ENCODE assay signal across 8 cellular contexts in genomic region chr18:36693931-36694661, GRCh38.
DNase-seq lines count a peak whose midpoint lies in the region; ATAC-seq and TF ChIP-seq lines count a peak whose summit lies in the region.

No MANE protein-coding gene starts in this region.

- H3K36me3 ChIP-seq in stomach smooth muscle (ENCODE audit: control insufficient read depth in 2 of 2, insufficient read depth in 2 of 2, low read length in 2 of 2) = no peaks in the 10 kb centered on the region

- H3K4me3 ChIP-seq in foreskin fibroblast (ENCODE audit: low read depth in 1 of 2, low read length in 2 of 2) (peak overlapping the region; percentile 52 to 63), stomach smooth muscle (ENCODE audit: low read length in 2 of 2) (peak overlapping the region; percentile 56 to 73)

- H3K4me1 ChIP-seq in stomach smooth muscle (ENCODE audit: control insufficient read depth, insufficient read depth, low read length) = peaks cover 28% of the 10 kb centered on the region

- TF ChIP-seq CTCF in foreskin fibroblast (IDR thresholded peaks at IDR 0.05; ENCODE audit: low read depth, low read length) = no peak

- H3K27me3 ChIP-seq in stomach smooth muscle (ENCODE audit: control insufficient read depth in 1 of 2, insufficient read depth in 2 of 2, low read length in 2 of 2) = no peaks in the 10 kb centered on the region

- H3K27ac ChIP-seq in stomach smooth muscle (ENCODE audit: low read length) = peak overlapping the region; percentile 58

- no peaks in the 10 kb centered on the region for H3K9me3 ChIP-seq in stomach smooth muscle (ENCODE audit: control insufficient read depth in 2 of 2, low read length in 2 of 2)

- H3K9ac ChIP-seq in stomach smooth muscle (ENCODE audit: low read length in 2 of 2) = peak overlapping the region; percentile 47 to 63

- DNase-seq in HuH-7.5 (ENCODE audit: low spot score) = peak; percentile 44
- peak; percentile 49 to 66 for DNase-seq in NCI-H524 (lab: John Stamatoyannopoulos, UW)
- DNase-seq in foreskin fibroblast = peak; percentile 53 to 78
- DNase-seq in AML-193 (lab: John Stamatoyannopoulos, UW) = no peak
- DNase-seq in H4 (ENCODE audit: low spot score) = no peak

- ATAC-seq in HG03097 (IDR thresholded peaks at IDR 0.05; ENCODE audit: low FRiP score, unreplicated experiment) (no peak), HG03520 (IDR thresholded peaks at IDR 0.05; ENCODE audit: unreplicated experiment) (no peak)

Comparison
In these comparisons a context has a peak if more than half of its experiments do, and no peak if none do; other contexts are left out.
1. DNase-seq: peak in HuH-7.5 (single experiment), NCI-H524 (2 of 2) and foreskin fibroblast (2 of 2); none in AML-193 (0 of 2) and H4 (single experiment).